ENCODE assay signal across 8 cellular contexts in genomic region chr5:133111299-133111698, GRCh38. TPM values are rescaled to one million over a fixed set of nuclear protein-coding genes. Genes with fewer than 3 reads are reported as not detected.
DNase-seq lines count a peak whose midpoint lies in the region; ATAC-seq and TF ChIP-seq lines count a peak whose summit lies in the region.

No MANE protein-coding gene starts in this region.

- peaks cover 19% of the 10 kb centered on the region for H3K4me1 Mint-ChIP-seq in chondrocyte (ENCODE audit: low read depth)

- H3K9me3 Mint-ChIP-seq in chondrocyte (ENCODE audit: low read depth): no peaks in the 10 kb centered on the region

- ATAC-seq in HG02798 (IDR thresholded peaks at IDR 0.05; ENCODE audit: poor library complexity, unreplicated experiment): peak; percentile 60
- ATAC-seq in left lobe of liver: peak; percentile 90
- no peak for ATAC-seq in GM19467 (IDR thresholded peaks at IDR 0.05; ENCODE audit: unreplicated experiment)

- peaks cover 2% of the 10 kb centered on the region for H3K36me3 Mint-ChIP-seq in chondrocyte (ENCODE audit: low read depth)

- H3K27me3 Mint-ChIP-seq in chondrocyte (ENCODE audit: low read depth): no peaks in the 10 kb centered on the region

- no peak overlapping the region for H3K4me3 Mint-ChIP-seq in chondrocyte (ENCODE audit: unreplicated experiment)

- peak overlapping the region; percentile 56 for H3K27ac Mint-ChIP-seq in chondrocyte (ENCODE audit: unreplicated experiment)

- TF ChIP-seq CTCF in chondrocyte (IDR thresholded peaks at IDR 0.05): peak; percentile 98

- DNase-seq in DMS114 treated with DMSO at 0.1 percent for 48 hours (lab: John Stamatoyannopoulos, UW; ENCODE audit: unreplicated experiment) (peak; percentile 82), NCI-H524 (lab: John Stamatoyannopoulos, UW) (peak; percentile 48 to 82), chondrocyte (ENCODE audit: low spot score) (no peak), left lobe of liver (ENCODE audit: low spot score) (peak; percentile 78)
- DNase-seq in activated CD4-positive, alpha-beta T cell treated with anti-CD3 and anti-CD28 coated beads for 4 hours: peak; percentile 75 to 79
- peak; percentile 81 for DNase-seq in stimulated activated CD4-positive, alpha-beta T cell treated with anti-CD3 and anti-CD28 coated beads, Interleukin-4, amount 100 ng/mL, for 24 hours

RNA-seq across cellular contexts. Expression of gene HSPA4, which starts 59.5 kb away (rescaled TPM):
- 112 to 117 TPM (median 112 TPM) in 3 replicates for total RNA-seq in chondrocyte
- total RNA-seq in left lobe of liver: 30.8 TPM
